ENCODE assay signal across 18 cellular contexts in the genomic region with DNA sequence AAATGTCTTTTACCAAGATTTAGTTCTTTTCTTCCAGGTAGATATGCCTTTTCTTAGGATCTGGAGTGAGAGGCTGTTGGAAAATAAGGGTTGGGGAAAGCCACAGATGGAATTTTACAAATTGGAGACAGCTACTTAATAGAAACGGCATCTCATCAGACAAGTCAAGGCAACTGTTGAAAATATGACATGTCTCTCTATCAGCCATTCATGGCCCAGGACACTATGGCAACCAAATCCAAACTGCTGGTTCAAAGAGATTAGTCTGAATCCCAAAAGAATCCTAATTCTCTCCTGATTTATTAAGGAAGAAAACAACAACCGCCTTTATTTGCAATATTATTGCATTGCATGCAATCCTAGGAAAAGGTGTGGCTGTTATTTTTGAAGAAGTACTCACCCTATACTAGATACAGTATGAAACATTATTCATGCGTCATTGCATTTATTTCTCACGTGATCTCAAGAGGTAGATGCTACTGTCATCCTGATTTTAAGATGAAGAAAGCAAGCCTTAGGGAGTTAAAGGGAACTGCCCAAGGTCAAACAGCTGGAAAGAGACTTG. TPM values are rescaled to one million over a fixed set of nuclear protein-coding genes. Genes with fewer than 3 reads are reported as not detected.
DNase-seq lines count a peak whose midpoint lies in the region; ATAC-seq, FAIRE-seq and TF ChIP-seq lines count a peak whose summit lies in the region.
"Had no signal": no experiment of that assay in that cellular context is flagged by ENCODE, and none has a peak within 500 bp of the region (broad histone marks: within the 10 kb centered on the region; RNA-seq: fewer than 3 reads in every experiment).

No MANE protein-coding gene starts in this region.

- FAIRE-seq in A549 (lab: Jason Lieb, UNC) (no peak), K562 (lab: Jason Lieb, UNC) (no peak)
- FAIRE-seq: G401.6 had no signal

- H3K27ac ChIP-seq in A549, result peak overlapping the region; percentile 90 to 91
- 0 out of 2 replicates have a peak overlapping the region, but pooled peaks have one; percentile 66 for H3K27ac ChIP-seq in PC-3 (ENCODE audit: low read length)
- no peak overlapping the region for H3K27ac ChIP-seq in K562 (ENCODE audit: extremely low read depth, low read depth, low read length)
- peak overlapping the region; percentile 95 for H3K27ac ChIP-seq in foreskin keratinocyte
- H3K27ac ChIP-seq in neural progenitor cell, result no peak overlapping the region
- H3K27ac ChIP-seq: SJCRH30 had no signal

- H3K36me3 ChIP-seq in PC-3 (ENCODE audit: low read depth, low read length) (no peaks in the 10 kb centered on the region), K562 (ENCODE audit: control insufficient read depth, insufficient read depth, low read length) (no peaks in the 10 kb centered on the region), neural progenitor cell (no peaks in the 10 kb centered on the region)
- H3K36me3 ChIP-seq: SJCRH30 had no signal

- TF ChIP-seq POLR2A in A549 (IDR thresholded peaks at IDR 0.05; ENCODE audit: low read length), result no peak
- no peak for TF ChIP-seq POLR2A in K562 (conservative IDR thresholded peaks at IDR 0.05)

- TF ChIP-seq CTCF in A549 (IDR thresholded peaks at IDR 0.05) (no peak), PC-3 (conservative IDR thresholded peaks at IDR 0.05; ENCODE audit: low read depth, low read length) (no peak), K562 (IDR thresholded peaks at IDR 0.05 in 2 of 3, conservative IDR thresholded peaks at IDR 0.05 in 1 of 3; ENCODE audit: insufficient read depth in 2 of 3, low read depth in 1 of 3, low read length in 3 of 3) (no peak), foreskin keratinocyte (conservative IDR thresholded peaks at IDR 0.05) (no peak), neural progenitor cell (IDR thresholded peaks at IDR 0.05) (no peak)

- no peak overlapping the region for H3K27ac Mint-ChIP-seq in neural progenitor cell
- H3K27ac Mint-ChIP-seq: B cell had no signal

- H3K9me3 ChIP-seq in A549 (no peaks in the 10 kb centered on the region), PC-3 (ENCODE audit: low read length) (no peaks in the 10 kb centered on the region), K562 (replicated peaks; ENCODE audit: control insufficient read depth, insufficient read depth, low read depth, low read length) (no peaks in the 10 kb centered on the region), neural progenitor cell (ENCODE audit: low read depth) (no peaks in the 10 kb centered on the region)
- H3K9me3 ChIP-seq: SJCRH30 had no signal

- 62% methylated on average over 4 of the region's 4 CpGs for WGBS in A549 (ENCODE audit: missing lambda C conversion rate)
- WGBS in K562 (ENCODE audit: insufficient coverage, low coverage, missing lambda C conversion rate), result 38% methylated on average over 4 of the region's 4 CpGs

- in situ Hi-C loops in K562 (cut with MboI), result no loop called here

- H3K36me3 Mint-ChIP-seq in neural progenitor cell, result no peaks in the 10 kb centered on the region

- intact Hi-C loops in PC-3 (cut with micrococcal nuclease), result no loop called here
- intact Hi-C loops in K562 (cut with micrococcal nuclease), result no loop called here

- H3K27me3 ChIP-seq in PC-3 (ENCODE audit: low read length) (no peaks in the 10 kb centered on the region), K562 (ENCODE audit: control insufficient read depth in 2 of 2, insufficient read depth in 2 of 2, low read length in 2 of 2) (no peaks in the 10 kb centered on the region), foreskin keratinocyte (no peaks in the 10 kb centered on the region), neural progenitor cell (no peaks in the 10 kb centered on the region)
- H3K27me3 ChIP-seq: SJCRH30 had no signal

- H3K79me2 ChIP-seq in PC-3 (ENCODE audit: low read length), result no peaks in the 10 kb centered on the region
- H3K79me2 ChIP-seq in K562 (ENCODE audit: control insufficient read depth, insufficient read depth, low read length), result no peaks in the 10 kb centered on the region
- no peaks in the 10 kb centered on the region for H3K79me2 ChIP-seq in neural progenitor cell (ENCODE audit: low read depth)

- no peak overlapping the region for H3K4me3 Mint-ChIP-seq in neural progenitor cell
- H3K4me3 Mint-ChIP-seq: B cell had no signal

- no peaks in the 10 kb centered on the region for H3K9me3 Mint-ChIP-seq in neural progenitor cell

- DNase-seq in A549 (ENCODE audit: low read depth in 1 of 2, low spot score in 1 of 2) (no peak), PC-3 (no peak), K562 (ENCODE audit: extremely low read depth in 1 of 4, low spot score in 3 of 4) (no peak), foreskin keratinocyte (peak; percentile 85 to 93), islet precursor cell (no peak), neural progenitor cell (ENCODE audit: low spot score) (no peak), pons (ENCODE audit: low spot score) (no peak)
- DNase-seq: 8988T, DMS 273 treated with DMSO at 0.1 percent for 48 hours, DND-41, GOT3, NCI-H1105 treated with DMSO at 0.1 percent for 48 hours, NCI-H1694 treated with DMSO at 0.1 percent for 48 hours, RPMI8226, SJCRH30 had no signal

- H3K9ac ChIP-seq in PC-3 (ENCODE audit: low read length) (no peak overlapping the region), K562 (ENCODE audit: insufficient read depth in 1 of 2, low read depth in 2 of 2, low read length in 2 of 2) (no peak overlapping the region), neural progenitor cell (no peak overlapping the region)

- CTCF ChIA-PET in A549 (lab: Yijun Ruan, JAX), result interaction anchor here (1.1 to 2.8 kb wide), 4 partner anchors 19 to 26 kb away, joined by 3 to 12 read pairs (median 4); no protein-coding TSS in a partner anchor
- CTCF ChIA-PET in PC-3 (lab: Charles Lee), result no interaction called here
- CTCF ChIA-PET in K562 (lab: Yijun Ruan, JAX; ENCODE audit: low intra/inter-chr PET ratio), result no interaction called here

- TF ChIP-seq RAD21 in A549 (conservative IDR thresholded peaks at IDR 0.05 in 1 of 2, IDR thresholded peaks at IDR 0.05 in 1 of 2) (no peak), K562 (CRISPR knock-in tag; conservative IDR thresholded peaks at IDR 0.05 in 1 of 2, IDR thresholded peaks at IDR 0.05 in 1 of 2) (no peak)

- H3K27me3 Mint-ChIP-seq in neural progenitor cell (ENCODE audit: insufficient read depth, low read depth), result peaks cover 10% of the 10 kb centered on the region
- H3K27me3 Mint-ChIP-seq: B cell had no signal

- H3F3A ChIP-seq in PC-3 (ENCODE audit: low read length, unreplicated experiment) (no peaks in the 10 kb centered on the region), neural progenitor cell (ENCODE audit: low read depth) (no peaks in the 10 kb centered on the region)

- ATAC-seq in A549 (no peak), PC-3 (no peak), K562 (no peak), foreskin keratinocyte (peak; percentile 67), HG02588 (IDR thresholded peaks at IDR 0.05; ENCODE audit: unreplicated experiment) (no peak)

- H3K4me1 Mint-ChIP-seq in neural progenitor cell, result no peaks in the 10 kb centered on the region

- H3K4me1 ChIP-seq in A549 (peaks cover 50% of the 10 kb centered on the region), PC-3 (ENCODE audit: insufficient read depth, low read length) (peaks cover 37% of the 10 kb centered on the region), K562 (replicated peaks in 1 of 2; ENCODE audit: control insufficient read depth in 2 of 2, insufficient read depth in 2 of 2, low read length in 2 of 2) (peaks cover 16 to 26% of the 10 kb centered on the region in 2 experiments), foreskin keratinocyte (peaks cover 22% of the 10 kb centered on the region), neural progenitor cell (no peaks in the 10 kb centered on the region)
- H3K4me1 ChIP-seq: SJCRH30 had no signal

- H3K9me2 ChIP-seq in PC-3 (replicated peaks; ENCODE audit: low read length), result no peaks in the 10 kb centered on the region

- H3K4me2 ChIP-seq in A549 (peak overlapping the region; percentile 66), PC-3 (ENCODE audit: low read length) (no peak overlapping the region), K562 (ENCODE audit: insufficient read depth, low read length) (no peak overlapping the region), neural progenitor cell (no peak overlapping the region)

- no peaks in the 10 kb centered on the region for H3K9me1 ChIP-seq in K562 (ENCODE audit: control insufficient read depth, insufficient read depth, low read length)

- BruUV-seq in PC-3 (replicated peaks; lab: Mats Ljungman, UMichigan), result no TSS peak
- no TSS peak for BruUV-seq in K562 (replicated peaks; lab: Mats Ljungman, UMichigan)

- H4K20me1 ChIP-seq in PC-3 (ENCODE audit: low read length) (no peaks in the 10 kb centered on the region), K562 (replicated peaks; ENCODE audit: control insufficient read depth, insufficient read depth, low read length) (no peaks in the 10 kb centered on the region), neural progenitor cell (ENCODE audit: low read depth) (no peaks in the 10 kb centered on the region)

- TF ChIP-seq EP300 in A549 (IDR thresholded peaks at IDR 0.05) (no peak), K562 (IDR thresholded peaks at IDR 0.05; ENCODE audit: low read length) (no peak)

- POLR2A ChIA-PET in A549 (lab: Yijun Ruan, JAX) (interaction anchor here (0.6 kb wide), 1 partner anchor 49 kb away, joined by 3 read pairs; no protein-coding TSS in a partner anchor), PC-3 (lab: Charles Lee; ENCODE audit: unreplicated experiment) (no interaction called here), K562 (lab: Yijun Ruan, JAX) (interaction anchor here (4.4 kb wide), 1 partner anchor 13 kb away, joined by 16 read pairs; a partner anchor contains a TSS)

- H2AFZ ChIP-seq in PC-3 (ENCODE audit: low read length), result no peak overlapping the region
- H2AFZ ChIP-seq in K562 (ENCODE audit: low read depth, low read length), result no peak overlapping the region
- no peak overlapping the region for H2AFZ ChIP-seq in neural progenitor cell (replicated peaks)

- H3K4me3 ChIP-seq in A549 (no peak overlapping the region), PC-3 (ENCODE audit: low read length) (no peak overlapping the region), K562 (no peak overlapping the region), neural progenitor cell (no peak overlapping the region)
- H3K4me3 ChIP-seq: SJCRH30 had no signal

RNA-seq across cellular contexts. Expression of a gene that starts 12.6 kb away (rescaled TPM):
- polyA plus RNA-seq in A549 (2011; rRNA removed) (97.5 and 102 TPM in 2 replicates), A549 (2017; fragmentation: RNase III; extraction: RNeasy Plus Mini Kit Qiagen cat#74134 plus additional on column Dnase treatment) (57.9 to 63.8 TPM (median 58.7 TPM) in 3 replicates), K562 (2011; rRNA removed) (117 and 119 TPM in 2 replicates), K562 (2014; fragmentation: Illumina TruSeq; extraction: Trizol) (93.3 and 113 TPM in 2 replicates), K562 (2014; fragmentation: Nextera tagmentation; extraction: Ambion mirVana) (100 to 1,000 TPM; 107 to 150 TPM), K562 (2014; rRNA removed) (66.4 and 70.1 TPM in 2 replicates), foreskin keratinocyte (18.9 and 21.6 TPM in 2 replicates)
- 20.9 and 24.1 TPM in 2 replicates for polyA plus RNA-seq in A549 (2012; cell fraction: cytosol; rRNA removed)
- 5.6 and 10.8 TPM in 2 replicates for polyA plus RNA-seq in A549 (2012; cell fraction: nucleus; rRNA removed)
- polyA minus RNA-seq in A549 (2011; rRNA and poly(A)+ RNA removed), result 19.5 and 21.5 TPM in 2 replicates
- total RNA-seq in PC-3 (2014; rRNA removed) (25.9 and 37.0 TPM in 2 replicates), K562 (2014; rRNA removed) (41.3 and 44.9 TPM in 2 replicates), K562 (2014; rRNA removed; fragmentation: Illumina TruSeq; extraction: Trizol) (102 and 119 TPM in 2 replicates), K562 (2015; rRNA removed; fragmentation: Illumina TruSeq; extraction: Trizol) (91.8 and 104 TPM in 2 replicates), K562 (2021) (61.2 and 74.2 TPM in 2 replicates), foreskin keratinocyte (35.3 and 38.6 TPM in 2 replicates), neural progenitor cell (ENCODE audit: low replicate concordance) (50.5 and 101 TPM in 2 replicates)
- total RNA-seq in K562 (2011; cell fraction: chromatin; rRNA removed; ENCODE audit: low replicate concordance), result 16.8 and 17.6 TPM in 2 replicates
- total RNA-seq in K562 (2011; cell fraction: nucleolus; rRNA removed), result 6.5 and 8.6 TPM in 2 replicates
- 16.4 and 23.5 TPM in 2 replicates for total RNA-seq in K562 (2011; cell fraction: nucleoplasm; rRNA removed)
- 15.8 and 39.6 TPM in 2 replicates for polyA plus RNA-seq in K562 (2011; cell fraction: cytosol; rRNA removed)
- 12.5 and 15.1 TPM in 2 replicates for polyA plus RNA-seq in K562 (2011; cell fraction: nucleus; rRNA removed)
- polyA plus RNA-seq in K562 (2012), result 63.4 and 74.9 TPM in 2 replicates
- 62.0 and 96.6 TPM in 2 replicates for polyA minus RNA-seq in K562 (2011; rRNA and poly(A)+ RNA removed)
- polyA minus RNA-seq in K562 (2011; cell fraction: cytosol; rRNA and poly(A)+ RNA removed), result 27.4 and 29.0 TPM in 2 replicates
- 5.4 and 10.9 TPM in 2 replicates for polyA minus RNA-seq in K562 (2011; cell fraction: nucleus; rRNA and poly(A)+ RNA removed)

RNA-seq across cellular contexts. Expression of a gene that starts 44.2 kb away (rescaled TPM):
- polyA plus RNA-seq in A549 (2011; rRNA removed), result 0.03 TPM in 2 replicates
- polyA plus RNA-seq in A549 (2012; cell fraction: cytosol; rRNA removed), result 0.01 TPM in 2 replicates
- 0.01 TPM in 1 of 2 replicates, not detected in the other for polyA plus RNA-seq in A549 (2012; cell fraction: nucleus; rRNA removed)
- polyA plus RNA-seq in A549 (2017; fragmentation: RNase III; extraction: RNeasy Plus Mini Kit Qiagen cat#74134 plus additional on column Dnase treatment), result 0.07 to 0.10 TPM (median 0.09 TPM) in 3 replicates
- 0.05 and 0.12 TPM in 2 replicates for polyA minus RNA-seq in A549 (2011; rRNA and poly(A)+ RNA removed)
- not detected in 2 replicates for total RNA-seq in PC-3 (2014; rRNA removed)
- not detected in 2 replicates for total RNA-seq in K562 (2011; cell fraction: chromatin; rRNA removed; ENCODE audit: low replicate concordance)
- not detected in 2 replicates for total RNA-seq in K562 (2011; cell fraction: nucleolus; rRNA removed)
- 0.15 TPM in 1 of 2 replicates, not detected in the other for total RNA-seq in K562 (2011; cell fraction: nucleoplasm; rRNA removed)
- 0.05 TPM in 1 of 2 replicates, not detected in the other for total RNA-seq in K562 (2014; rRNA removed)
- not detected in 2 replicates for total RNA-seq in K562 (2014; rRNA removed; fragmentation: Illumina TruSeq; extraction: Trizol)
- not detected in 2 replicates for total RNA-seq in K562 (2015; rRNA removed; fragmentation: Illumina TruSeq; extraction: Trizol)
- 0.47 and 0.78 TPM in 2 replicates for total RNA-seq in K562 (2021)
- polyA plus RNA-seq in K562 (2011; rRNA removed), result not detected in 2 replicates
- polyA plus RNA-seq in K562 (2011; cell fraction: cytosol; rRNA removed), result not detected in 2 replicates
- polyA plus RNA-seq in K562 (2011; cell fraction: nucleus; rRNA removed), result not detected in 2 replicates
- polyA plus RNA-seq in K562 (2012), result 0.21 and 0.22 TPM in 2 replicates
- 0.03 TPM in 1 of 2 replicates, not detected in the other for polyA plus RNA-seq in K562 (2014; fragmentation: Illumina TruSeq; extraction: Trizol)
- under 1 TPM; 0.07 to 0.10 TPM for polyA plus RNA-seq in K562 (2014; fragmentation: Nextera tagmentation; extraction: Ambion mirVana)
- 0.04 TPM in 1 of 2 replicates, not detected in the other for polyA plus RNA-seq in K562 (2014; rRNA removed)
- polyA minus RNA-seq in K562 (2011; rRNA and poly(A)+ RNA removed), result not detected in 2 replicates
- polyA minus RNA-seq in K562 (2011; cell fraction: cytosol; rRNA and poly(A)+ RNA removed), result not detected in 2 replicates
- polyA minus RNA-seq in K562 (2011; cell fraction: nucleus; rRNA and poly(A)+ RNA removed), result 0.11 TPM in 1 of 2 replicates, not detected in the other
- total RNA-seq in foreskin keratinocyte, result not detected in 2 replicates
- not detected in 2 replicates for polyA plus RNA-seq in foreskin keratinocyte
- total RNA-seq in neural progenitor cell (ENCODE audit: low replicate concordance), result 0.07 and 0.25 TPM in 2 replicates

RNA-seq across cellular contexts. Expression of a gene that starts 48.4 kb away (rescaled TPM):
- polyA plus RNA-seq in A549 (2011; rRNA removed), result 56.5 and 108 TPM in 2 replicates
- polyA plus RNA-seq in A549 (2012; cell fraction: cytosol; rRNA removed), result 59.3 and 77.9 TPM in 2 replicates
- polyA plus RNA-seq in A549 (2012; cell fraction: nucleus; rRNA removed), result 184 and 231 TPM in 2 replicates
- 86.7 to 93.8 TPM (median 90.7 TPM) in 3 replicates for polyA plus RNA-seq in A549 (2017; fragmentation: RNase III; extraction: RNeasy Plus Mini Kit Qiagen cat#74134 plus additional on column Dnase treatment)
- 359 and 414 TPM in 2 replicates for polyA minus RNA-seq in A549 (2011; rRNA and poly(A)+ RNA removed)
- 16.1 and 29.0 TPM in 2 replicates for total RNA-seq in PC-3 (2014; rRNA removed)
- 141 and 264 TPM in 2 replicates for total RNA-seq in K562 (2011; cell fraction: chromatin; rRNA removed; ENCODE audit: low replicate concordance)
- 136 and 143 TPM in 2 replicates for total RNA-seq in K562 (2011; cell fraction: nucleolus; rRNA removed)
- 122 and 132 TPM in 2 replicates for total RNA-seq in K562 (2011; cell fraction: nucleoplasm; rRNA removed)
- total RNA-seq in K562 (2014; rRNA removed), result 12.5 and 15.7 TPM in 2 replicates
- 9.5 and 10.0 TPM in 2 replicates for total RNA-seq in K562 (2014; rRNA removed; fragmentation: Illumina TruSeq; extraction: Trizol)
- 7.4 and 8.8 TPM in 2 replicates for total RNA-seq in K562 (2015; rRNA removed; fragmentation: Illumina TruSeq; extraction: Trizol)
- 39.9 and 41.6 TPM in 2 replicates for total RNA-seq in K562 (2021)
- 9.9 and 13.8 TPM in 2 replicates for polyA plus RNA-seq in K562 (2011; rRNA removed)
- polyA plus RNA-seq in K562 (2011; cell fraction: cytosol; rRNA removed), result 13.3 and 15.4 TPM in 2 replicates
- 35.3 and 52.6 TPM in 2 replicates for polyA plus RNA-seq in K562 (2011; cell fraction: nucleus; rRNA removed)
- polyA plus RNA-seq in K562 (2012), result 32.3 and 37.8 TPM in 2 replicates
- 27.2 and 27.9 TPM in 2 replicates for polyA plus RNA-seq in K562 (2014; fragmentation: Illumina TruSeq; extraction: Trizol)
- 1 to 10 TPM; 3.9 to 4.4 TPM for polyA plus RNA-seq in K562 (2014; fragmentation: Nextera tagmentation; extraction: Ambion mirVana)
- 14.2 and 15.6 TPM in 2 replicates for polyA plus RNA-seq in K562 (2014; rRNA removed)
- polyA minus RNA-seq in K562 (2011; rRNA and poly(A)+ RNA removed), result 35.0 and 39.8 TPM in 2 replicates
- 36.8 and 44.5 TPM in 2 replicates for polyA minus RNA-seq in K562 (2011; cell fraction: cytosol; rRNA and poly(A)+ RNA removed)
- 28.7 and 39.2 TPM in 2 replicates for polyA minus RNA-seq in K562 (2011; cell fraction: nucleus; rRNA and poly(A)+ RNA removed)
- 22.1 and 22.3 TPM in 2 replicates for total RNA-seq in foreskin keratinocyte
- polyA plus RNA-seq in foreskin keratinocyte, result 7.0 and 8.9 TPM in 2 replicates
- 17.5 and 26.7 TPM in 2 replicates for total RNA-seq in neural progenitor cell (ENCODE audit: low replicate concordance)

Comparison
In these comparisons a context has a peak if more than half of its experiments do, and no peak if none do; other contexts are left out.
1. DNase-seq: peak in foreskin keratinocyte (2 of 2); none in A549 (0 of 2), PC-3 (single experiment), K562 (0 of 4), islet precursor cell (single experiment), neural progenitor cell (single experiment) and pons (single experiment).
2. H3K27ac ChIP-seq: peak in A549 (2 of 2), PC-3 (single experiment) and foreskin keratinocyte (single experiment); none in K562 (single experiment) and neural progenitor cell (single experiment).